ENCODE assay signal across 15 cellular contexts in the genomic region with DNA sequence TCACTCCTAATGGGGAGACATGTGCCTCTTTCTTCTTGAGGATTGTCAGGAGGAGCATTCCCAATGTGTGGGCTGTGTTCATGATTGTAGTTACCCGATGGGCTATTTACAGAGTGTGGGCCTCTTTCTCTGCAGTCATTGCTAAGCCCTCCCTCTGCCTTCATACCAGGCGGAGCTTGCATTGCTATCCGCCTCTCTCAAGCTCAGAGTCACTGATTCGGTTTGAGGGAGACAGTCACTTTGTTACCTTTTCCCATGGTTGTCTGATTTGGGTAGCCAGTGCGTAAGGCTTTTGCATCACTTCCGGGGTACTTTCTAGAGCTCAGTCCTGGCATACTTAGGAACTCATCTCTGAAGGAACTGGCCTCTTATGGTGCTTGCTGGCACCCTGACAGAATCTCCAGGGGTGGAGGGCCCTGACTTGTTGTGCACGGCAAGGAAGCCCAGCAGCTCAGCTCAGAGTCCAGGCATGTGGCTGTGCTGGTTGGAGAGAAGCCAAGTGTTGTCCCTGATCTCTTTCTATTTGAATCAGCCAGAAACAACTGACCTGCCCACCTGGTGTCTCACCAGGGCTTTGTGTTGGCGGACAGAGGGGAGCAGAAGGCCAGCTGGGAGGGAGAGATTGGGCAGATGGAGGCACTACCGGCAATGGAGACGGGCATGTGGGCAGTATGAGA.
DNase-seq lines count a peak whose midpoint lies in the region; ATAC-seq, FAIRE-seq and TF ChIP-seq lines count a peak whose summit lies in the region.
"Had no signal": no experiment of that assay in that cellular context is flagged by ENCODE, and none has a peak within 500 bp of the region (broad histone marks: within the 10 kb centered on the region; RNA-seq: fewer than 3 reads in every experiment).

No MANE protein-coding gene starts in this region.

- DNase-seq in NCI-H524 (lab: John Stamatoyannopoulos, UW) (peak; percentile 42 to 74), NCI-H524 treated with DMSO at 0.1 percent for 48 hours (lab: John Stamatoyannopoulos, UW) (no peak), NCI-H1092 (lab: John Stamatoyannopoulos, UW) (peak; percentile 17), GM12878 (ENCODE audit: low read depth, low spot score) (no peak), small intestine (peak; percentile 78), NCI-H526 (lab: John Stamatoyannopoulos, UW) (no peak)
- DNase-seq in central memory CD4-positive, alpha-beta T cell, result no peak
- DNase-seq: activated CD4-positive, CD25-positive, alpha-beta regulatory T cell; activated T-cell treated with anti-CD3 and anti-CD28 coated beads, Interleukin-2, amount 50 U/mL, for 4 hours; effector memory CD8-positive, alpha-beta T cell; gastrocnemius medialis; stimulated activated CD8-positive, alpha-beta memory T cell treated with anti-CD3 and anti-CD28 coated beads, Interleukin-4, amount 100 ng/mL, for 48 hours; upper lobe of left lung had no signal

- no peak overlapping the region for H2AFZ ChIP-seq in GM12878 (ENCODE audit: control insufficient read depth, low read depth, low read length)
- H2AFZ ChIP-seq: parathyroid adenoma had no signal

- RAD21 ChIA-PET in GM12878 (lab: Charles Lee; ENCODE audit: unreplicated experiment), result interaction anchor here (0.8 to 2.5 kb wide), 3 partner anchors 30 to 72 kb away, joined by 3 to 8 read pairs (median 3); no protein-coding TSS in a partner anchor

- H3K4me2 ChIP-seq in GM12878 (ENCODE audit: control insufficient read depth, insufficient read depth), result no peak overlapping the region

- SMC1A ChIA-PET in GM12878 (lab: Charles Lee; ENCODE audit: uncharacterized antibody, unreplicated experiment), result interaction anchor here (0.7 to 2.9 kb wide), 8 partner anchors 8 to 75 kb away, joined by 3 to 9 read pairs (median 4); no protein-coding TSS in a partner anchor

- FAIRE-seq in GM12878 (lab: Jason Lieb, UNC) (peak; percentile 38), small intestine (lab: Jason Lieb, UNC) (no peak)

- no peaks in the 10 kb centered on the region for H3K27me3 ChIP-seq in GM12878 (replicated peaks in 1 of 2; ENCODE audit: control insufficient read depth in 2 of 2, insufficient read depth in 2 of 2, low read length in 1 of 2)
- no peaks in the 10 kb centered on the region for H3K27me3 ChIP-seq in small intestine (ENCODE audit: control insufficient read depth in 2 of 2, insufficient read depth in 2 of 2, low read length in 2 of 2)
- H3K27me3 ChIP-seq: gastrocnemius medialis, upper lobe of left lung had no signal

- TF ChIP-seq RAD21 in GM12878 (IDR thresholded peaks at IDR 0.05; ENCODE audit: insufficient read depth, low read depth, low read length), result no peak

- intact Hi-C loops in GM12878 (cut with micrococcal nuclease; ENCODE audit: unreplicated experiment), result no loop called here

- no peaks in the 10 kb centered on the region for H4K20me1 ChIP-seq in GM12878 (ENCODE audit: control insufficient read depth, insufficient read depth)

- H3K9me3 ChIP-seq in GM12878 (replicated peaks; ENCODE audit: control insufficient read depth, insufficient read depth, low read length) (no peaks in the 10 kb centered on the region; the same call in 2 of the 3 replicates), small intestine (ENCODE audit: control insufficient read depth, low read depth) (no peaks in the 10 kb centered on the region)
- H3K9me3 ChIP-seq: gastrocnemius medialis, upper lobe of left lung had no signal

- POLR2A ChIA-PET in GM12878 (lab: Charles Lee), result interaction anchor here (0.5 kb wide), 1 partner anchor 1520 kb away, joined by 3 read pairs; no protein-coding TSS in a partner anchor

- ATAC-seq in GM12878 (peak; percentile 79), GM18868 (IDR thresholded peaks at IDR 0.05; ENCODE audit: unreplicated experiment) (no peak)
- ATAC-seq: activated T-cell treated with anti-CD3 and anti-CD28 coated beads, Interleukin-2, amount 50 U/mL, for 4 hours; effector memory CD8-positive, alpha-beta T cell; gastrocnemius medialis had no signal

- 34% methylated on average over 10 of the region's 10 CpGs for WGBS in GM12878 (ENCODE audit: insufficient coverage, insufficient replicate concordance, low lambda C conversion rate, missing lambda C conversion rate)
- 18 to 46% (median 23%) methylated on average over 10 of the region's 10 CpGs for WGBS in small intestine, 3 donors

- no TSS peak for BruUV-seq in GM12878 (replicated peaks; lab: Mats Ljungman, UMichigan)

- CTCF ChIA-PET in GM12878 (lab: Yijun Ruan, JAX), result interaction anchor here (0.7 to 3.1 kb wide), 3 partner anchors 12 to 22 kb away, joined by 3 to 11 read pairs (median 3); no protein-coding TSS in a partner anchor

- H3K79me2 ChIP-seq in GM12878 (ENCODE audit: control insufficient read depth, insufficient read depth, low read length), result peaks cover 7% of the 10 kb centered on the region
- H3K79me2 ChIP-seq: parathyroid adenoma had no signal

- H3K4me3 ChIP-seq in GM12878 (no peak overlapping the region), small intestine (ENCODE audit: low read depth in 1 of 2, low read length in 2 of 2) (no peak overlapping the region)
- H3K4me3 ChIP-seq: gastrocnemius medialis, upper lobe of left lung had no signal

- no peak overlapping the region for H3K9ac ChIP-seq in GM12878 (ENCODE audit: control insufficient read depth, insufficient read depth, low read length)
- H3K9ac ChIP-seq: parathyroid adenoma had no signal

- TF ChIP-seq EP300 in GM12878 (IDR thresholded peaks at IDR 0.05; ENCODE audit: borderline replicate concordance in 1 of 2, control insufficient read depth in 1 of 2, low read depth in 2 of 2, low read length in 2 of 2), result no peak

- H3K36me3 ChIP-seq in GM12878 (ENCODE audit: control insufficient read depth in 2 of 2, insufficient read depth in 2 of 2, low read length in 1 of 2) (peaks cover 0 to 2% of the 10 kb centered on the region in 2 experiments; a peak in 2 of 4 replicates), small intestine (ENCODE audit: control insufficient read depth in 2 of 2, insufficient read depth in 2 of 2, low read length in 2 of 2) (no peaks in the 10 kb centered on the region)
- H3K36me3 ChIP-seq: gastrocnemius medialis, upper lobe of left lung had no signal

- H3K27ac ChIP-seq in GM12878 (ENCODE audit: control insufficient read depth, insufficient read depth), result no peak overlapping the region
- H3K27ac ChIP-seq in small intestine (ENCODE audit: low read depth in 1 of 2, low read length in 1 of 2), result no peak overlapping the region
- H3K27ac ChIP-seq: gastrocnemius medialis, parathyroid adenoma, upper lobe of left lung had no signal

- TF ChIP-seq POLR2A in GM12878 (IDR thresholded peaks at IDR 0.05; ENCODE audit: low read depth, low read length), result no peak

- peaks cover 18% of the 10 kb centered on the region for H3K4me1 ChIP-seq in GM12878 (ENCODE audit: control insufficient read depth, insufficient read depth, low read length)
- H3K4me1 ChIP-seq in small intestine (ENCODE audit: control insufficient read depth in 2 of 2, insufficient read depth in 1 of 2, low read depth in 1 of 2, low read length in 1 of 2), result no peaks in the 10 kb centered on the region
- H3K4me1 ChIP-seq: parathyroid adenoma, upper lobe of left lung had no signal

- in situ Hi-C loops in GM12878 (cut with MboI), result no loop called here

- no peak for TF ChIP-seq CTCF in GM12878 (IDR thresholded peaks at IDR 0.05 in 2 of 3, conservative IDR thresholded peaks at IDR 0.05 in 1 of 3; ENCODE audit: control insufficient read depth in 2 of 3, extremely low read depth in 1 of 3, insufficient read depth in 1 of 3, low read depth in 3 of 3, low read length in 3 of 3)

TF ChIP-seq in GM12878, 131 proteins besides CTCF, POLR2A, EP300 and RAD21:
- TF ChIP-seq IKZF2 (IDR thresholded peaks at IDR 0.05) (no peak), YY1 (IDR thresholded peaks at IDR 0.05; ENCODE audit: low read depth, low read length) (no peak), IKZF1 (conservative IDR thresholded peaks at IDR 0.05) (peak; percentile 36; the same call in 1 of the 2 replicates), TCF12 (IDR thresholded peaks at IDR 0.05; ENCODE audit: low read depth, low read length) (peak; percentile 50; the same call in 1 of the 2 replicates), SMC3 (IDR thresholded peaks at IDR 0.05; ENCODE audit: borderline replicate concordance, low read length) (no peak), DPF2 (IDR thresholded peaks at IDR 0.05) (0 out of 2 replicates have a peak, but pooled peaks have one; percentile 59), IRF4 (IDR thresholded peaks at IDR 0.05; ENCODE audit: low read depth, low read length) (peak; percentile 44; the same call in 1 of the 2 replicates), ZZZ3 (IDR thresholded peaks at IDR 0.05; ENCODE audit: control insufficient read depth, insufficient read length, low read depth) (no peak), CBX3 (IDR thresholded peaks at IDR 0.05; ENCODE audit: borderline replicate concordance, low read depth) (no peak)

Comparison
In these comparisons a context has a peak if more than half of its experiments do, and no peak if none do; other contexts are left out.
1. DNase-seq: peak in NCI-H524 (2 of 2), NCI-H1092 (single experiment) and small intestine (single experiment); none in NCI-H524 treated with DMSO at 0.1 percent for 48 hours (single experiment), GM12878 (single experiment), central memory CD4-positive, alpha-beta T cell (single experiment) and NCI-H526 (0 of 2).